Comparison of ENCODE assay signal across 1 cellular context in genomic region chrX:49199906-49200771, GRCh38.
A peak's percentile ranks its signal among the peaks of the same experiment; 100 is the strongest.
TF ChIP-seq lines count a peak whose summit lies in the region.

Gene SYP (minus strand): TSS chrX:49200193. CDS start chrX:49200186, 7 bp downstream.

TF ChIP-seq in SK-N-SH, 30 proteins besides CTCF, POLR2A, EP300 and RAD21 (continued from another document):
- no peak for TF ChIP-seq EZH2phosphoT487 (IDR thresholded peaks at IDR 0.05; ENCODE audit: borderline replicate concordance, low read depth)
- TF ChIP-seq, protein P1, sequence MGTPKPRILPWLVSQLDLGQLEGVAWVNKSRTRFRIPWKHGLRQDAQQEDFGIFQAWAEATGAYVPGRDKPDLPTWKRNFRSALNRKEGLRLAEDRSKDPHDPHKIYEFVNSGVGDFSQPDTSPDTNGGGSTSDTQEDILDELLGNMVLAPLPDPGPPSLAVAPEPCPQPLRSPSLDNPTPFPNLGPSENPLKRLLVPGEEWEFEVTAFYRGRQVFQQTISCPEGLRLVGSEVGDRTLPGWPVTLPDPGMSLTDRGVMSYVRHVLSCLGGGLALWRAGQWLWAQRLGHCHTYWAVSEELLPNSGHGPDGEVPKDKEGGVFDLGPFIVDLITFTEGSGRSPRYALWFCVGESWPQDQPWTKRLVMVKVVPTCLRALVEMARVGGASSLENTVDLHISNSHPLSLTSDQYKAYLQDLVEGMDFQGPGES (IDR thresholded peaks at IDR 0.05; ENCODE audit: low read depth, low read length): no peak
- TF ChIP-seq POLR2AphosphoS5 (IDR thresholded peaks at IDR 0.05; ENCODE audit: low read depth, low read length): peak; percentile 89
- TF ChIP-seq, protein P2, sequence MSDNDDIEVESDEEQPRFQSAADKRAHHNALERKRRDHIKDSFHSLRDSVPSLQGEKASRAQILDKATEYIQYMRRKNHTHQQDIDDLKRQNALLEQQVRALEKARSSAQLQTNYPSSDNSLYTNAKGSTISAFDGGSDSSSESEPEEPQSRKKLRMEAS (IDR thresholded peaks at IDR 0.05; ENCODE audit: low read depth): peak; percentile 66
- no peak for TF ChIP-seq SMC3 (IDR thresholded peaks at IDR 0.05; ENCODE audit: low read depth, low read length)
- no peak; the same call in 1 of the 2 replicates for TF ChIP-seq SIN3A (IDR thresholded peaks at IDR 0.05; ENCODE audit: borderline replicate concordance, low read depth, low read length)
- no peak for TF ChIP-seq MEF2A (IDR thresholded peaks at IDR 0.05; ENCODE audit: borderline replicate concordance, low read depth)
- TF ChIP-seq RXRA (IDR thresholded peaks at IDR 0.05; ENCODE audit: borderline replicate concordance, low read depth): no peak
- no peak for TF ChIP-seq TCF12 (IDR thresholded peaks at IDR 0.05)
- TF ChIP-seq RFX5 (IDR thresholded peaks at IDR 0.05; ENCODE audit: low read length): no peak
- peak; percentile 70; the same call in 1 of the 2 replicates for TF ChIP-seq TAF1 (IDR thresholded peaks at IDR 0.05; ENCODE audit: borderline replicate concordance, low read depth, low read length)
- no peak for TF ChIP-seq NFIC (IDR thresholded peaks at IDR 0.05; ENCODE audit: borderline replicate concordance)
- no peak for TF ChIP-seq GABPA (IDR thresholded peaks at IDR 0.05; ENCODE audit: low read depth)
- TF ChIP-seq, protein P3, sequence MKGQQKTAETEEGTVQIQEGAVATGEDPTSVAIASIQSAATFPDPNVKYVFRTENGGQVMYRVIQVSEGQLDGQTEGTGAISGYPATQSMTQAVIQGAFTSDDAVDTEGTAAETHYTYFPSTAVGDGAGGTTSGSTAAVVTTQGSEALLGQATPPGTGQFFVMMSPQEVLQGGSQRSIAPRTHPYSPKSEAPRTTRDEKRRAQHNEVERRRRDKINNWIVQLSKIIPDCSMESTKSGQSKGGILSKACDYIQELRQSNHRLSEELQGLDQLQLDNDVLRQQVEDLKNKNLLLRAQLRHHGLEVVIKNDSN (IDR thresholded peaks at IDR 0.05; ENCODE audit: borderline replicate concordance, low read depth): no peak
- TF ChIP-seq, protein P4, sequence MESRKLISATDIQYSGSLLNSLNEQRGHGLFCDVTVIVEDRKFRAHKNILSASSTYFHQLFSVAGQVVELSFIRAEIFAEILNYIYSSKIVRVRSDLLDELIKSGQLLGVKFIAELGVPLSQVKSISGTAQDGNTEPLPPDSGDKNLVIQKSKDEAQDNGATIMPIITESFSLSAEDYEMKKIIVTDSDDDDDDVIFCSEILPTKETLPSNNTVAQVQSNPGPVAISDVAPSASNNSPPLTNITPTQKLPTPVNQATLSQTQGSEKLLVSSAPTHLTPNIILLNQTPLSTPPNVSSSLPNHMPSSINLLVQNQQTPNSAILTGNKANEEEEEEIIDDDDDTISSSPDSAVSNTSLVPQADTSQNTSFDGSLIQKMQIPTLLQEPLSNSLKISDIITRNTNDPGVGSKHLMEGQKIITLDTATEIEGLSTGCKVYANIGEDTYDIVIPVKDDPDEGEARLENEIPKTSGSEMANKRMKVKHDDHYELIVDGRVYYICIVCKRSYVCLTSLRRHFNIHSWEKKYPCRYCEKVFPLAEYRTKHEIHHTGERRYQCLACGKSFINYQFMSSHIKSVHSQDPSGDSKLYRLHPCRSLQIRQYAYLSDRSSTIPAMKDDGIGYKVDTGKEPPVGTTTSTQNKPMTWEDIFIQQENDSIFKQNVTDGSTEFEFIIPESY (IDR thresholded peaks at IDR 0.05; ENCODE audit: borderline replicate concordance, low read depth): peak; percentile 85; the same call in 1 of the 2 replicates
- no peak for TF ChIP-seq PBX3 (IDR thresholded peaks at IDR 0.05)
- TF ChIP-seq FOXM1 (IDR thresholded peaks at IDR 0.05; ENCODE audit: low read depth): no peak
- TF ChIP-seq FOXJ3 (CRISPR knock-in tag; IDR thresholded peaks at IDR 0.05): no peak
- TF ChIP-seq, protein P5, sequence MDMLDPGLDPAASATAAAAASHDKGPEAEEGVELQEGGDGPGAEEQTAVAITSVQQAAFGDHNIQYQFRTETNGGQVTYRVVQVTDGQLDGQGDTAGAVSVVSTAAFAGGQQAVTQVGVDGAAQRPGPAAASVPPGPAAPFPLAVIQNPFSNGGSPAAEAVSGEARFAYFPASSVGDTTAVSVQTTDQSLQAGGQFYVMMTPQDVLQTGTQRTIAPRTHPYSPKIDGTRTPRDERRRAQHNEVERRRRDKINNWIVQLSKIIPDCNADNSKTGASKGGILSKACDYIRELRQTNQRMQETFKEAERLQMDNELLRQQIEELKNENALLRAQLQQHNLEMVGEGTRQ (IDR thresholded peaks at IDR 0.05; ENCODE audit: borderline replicate concordance, low read depth, low read length): no peak
- TF ChIP-seq ELF1 (IDR thresholded peaks at IDR 0.05): no peak
